In genomic region chr14:55645845-55646832, GRCh38 we compare ENCODE assay signal across 25 cellular contexts.
A peak's percentile ranks its signal among the peaks of the same experiment; 100 is the strongest.
DNase-seq lines count a peak whose midpoint lies in the region; ATAC-seq and TF ChIP-seq lines count a peak whose summit lies in the region.
"Had no signal": no experiment of that assay in that cellular context is flagged by ENCODE, and none has a peak within 500 bp of the region (broad histone marks: within the 10 kb centered on the region; RNA-seq: fewer than 3 reads in every experiment).

No MANE protein-coding gene starts in this region.

- H3K4me3 Mint-ChIP-seq in CD8-positive, alpha-beta T cell, result no peak overlapping the region
- H3K4me3 Mint-ChIP-seq in endothelial cell (ENCODE audit: unreplicated experiment), result no peak overlapping the region
- H3K4me3 Mint-ChIP-seq: activated naive CD8-positive, alpha-beta T cell treated with anti-CD3 and anti-CD28 coated beads, Interleukin-2, amount 10 ng/mL, durations not matched to agents 7 days and 5 days; IgD-negative memory B cell had no signal

- ATAC-seq in CD8-positive, alpha-beta T cell, result no peak
- ATAC-seq in gastrocnemius medialis (peak; percentile 70 to 93), heart right ventricle (no peak), GM21447 (IDR thresholded peaks at IDR 0.05; ENCODE audit: unreplicated experiment) (no peak)

- WGBS in heart right ventricle, 2 donors, result 92 to 97% methylated on average over 2 of the region's 2 CpGs

- no peak for TF ChIP-seq POLR2A in gastrocnemius medialis (IDR thresholded peaks at IDR 0.05)

- DNase-seq in CD8-positive, alpha-beta T cell, result no peak
- DNase-seq in SK-N-MC (ENCODE audit: low read depth, low spot score), result no peak
- DNase-seq in endothelial cell (ENCODE audit: low spot score), result no peak
- no peak for DNase-seq in gastrocnemius medialis
- DNase-seq in foreskin fibroblast, result no peak
- DNase-seq in heart right ventricle, result no peak
- DNase-seq in NCI-H82 treated with DMSO at 0.1 percent for 48 hours (lab: John Stamatoyannopoulos, UW; ENCODE audit: unreplicated experiment), result no peak
- DNase-seq: activated CD4-positive, alpha-beta T cell treated with anti-CD3 and anti-CD28 coated beads, Interleukin-2, amount 50 U/mL, for 4 hours; activated CD8-positive, alpha-beta memory T cell treated with anti-CD3 and anti-CD28 coated beads, Interleukin-2, amount 50 U/mL, for 48 hours; activated effector memory CD4-positive, alpha-beta T cell treated with Interleukin-2 at 50 U/mL for 16 hours; activated naive CD8-positive, alpha-beta T cell treated with anti-CD3 and anti-CD28 coated beads, Interleukin-2, amount 10 ng/mL, durations not matched to agents 7 days and 5 days; cortex of kidney; effector memory CD4-positive, alpha-beta T cell; erythroblast; HCEC 1CT; left ventricle myocardium inferior; mesenchymal stem cell; NCI-H510A; stimulated activated CD4-positive, alpha-beta T cell treated with anti-CD3 and anti-CD28 coated beads, Interleukin-15, amount 100 ng/mL, for 24 hours; stimulated activated naive CD4-positive, alpha-beta T cell treated with Interleukin-2 at 50 U/mL for 16 hours; upper lobe of right lung had no signal

- H3K4me3 ChIP-seq in CD8-positive, alpha-beta T cell (ENCODE audit: low read depth, low read length), result no peak overlapping the region
- no peak overlapping the region for H3K4me3 ChIP-seq in SK-N-MC
- no peak overlapping the region for H3K4me3 ChIP-seq in gastrocnemius medialis
- H3K4me3 ChIP-seq in foreskin fibroblast (ENCODE audit: low read depth in 1 of 2, low read length in 2 of 2), result no peak overlapping the region
- H3K4me3 ChIP-seq in heart right ventricle, result no peak overlapping the region
- H3K4me3 ChIP-seq: left ventricle myocardium inferior, suprapubic skin, upper lobe of right lung had no signal

- H3K9ac ChIP-seq in SK-N-MC (ENCODE audit: insufficient read length), result no peak overlapping the region

- H3K36me3 Mint-ChIP-seq in CD8-positive, alpha-beta T cell, result peaks cover 65% of the 10 kb centered on the region
- H3K36me3 Mint-ChIP-seq in endothelial cell (ENCODE audit: low read depth, unreplicated experiment), result peaks cover 29% of the 10 kb centered on the region

- in situ Hi-C loops in gastrocnemius medialis (cut with MboI; ENCODE audit: low sequenced_read_pairs in 4 of 4), result no loop called here

- H3K27me3 ChIP-seq in CD8-positive, alpha-beta T cell (ENCODE audit: insufficient read depth, low read length), result no peaks in the 10 kb centered on the region
- no peaks in the 10 kb centered on the region for H3K27me3 ChIP-seq in gastrocnemius medialis
- no peaks in the 10 kb centered on the region for H3K27me3 ChIP-seq in heart right ventricle
- H3K27me3 ChIP-seq: suprapubic skin, upper lobe of right lung had no signal

- H3K9me3 ChIP-seq in CD8-positive, alpha-beta T cell (ENCODE audit: low read length), result no peaks in the 10 kb centered on the region
- H3K9me3 ChIP-seq in SK-N-MC (ENCODE audit: low read depth, low read length), result no peaks in the 10 kb centered on the region
- no peaks in the 10 kb centered on the region for H3K9me3 ChIP-seq in gastrocnemius medialis
- H3K9me3 ChIP-seq in heart right ventricle, result no peaks in the 10 kb centered on the region
- H3K9me3 ChIP-seq: left ventricle myocardium inferior, suprapubic skin, upper lobe of right lung had no signal

- no peak for TF ChIP-seq CTCF in CD8-positive, alpha-beta T cell (IDR thresholded peaks at IDR 0.05)
- TF ChIP-seq CTCF in endothelial cell (IDR thresholded peaks at IDR 0.05; ENCODE audit: unreplicated experiment), result no peak
- no peak for TF ChIP-seq CTCF in gastrocnemius medialis (IDR thresholded peaks at IDR 0.05 in 4 of 5, conservative IDR thresholded peaks at IDR 0.05 in 1 of 5)
- no peak for TF ChIP-seq CTCF in foreskin fibroblast (IDR thresholded peaks at IDR 0.05; ENCODE audit: low read depth, low read length)
- no peak for TF ChIP-seq CTCF in heart right ventricle (IDR thresholded peaks at IDR 0.05)

- peaks cover 5% of the 10 kb centered on the region for H3K4me1 Mint-ChIP-seq in CD8-positive, alpha-beta T cell (ENCODE audit: low read depth)
- peaks cover 12% of the 10 kb centered on the region for H3K4me1 Mint-ChIP-seq in endothelial cell (ENCODE audit: unreplicated experiment)

- no peaks in the 10 kb centered on the region for H3K4me1 ChIP-seq in CD8-positive, alpha-beta T cell (ENCODE audit: insufficient read depth, low read length)
- peaks cover 36 to 37% of the 10 kb centered on the region in 2 donors for H3K4me1 ChIP-seq in gastrocnemius medialis
- H3K4me1 ChIP-seq in heart right ventricle, result peaks cover 0 to 30% (median 8%) of the 10 kb centered on the region in 9 donors
- H3K4me1 ChIP-seq: suprapubic skin, upper lobe of right lung had no signal

- peaks cover 23% of the 10 kb centered on the region for H3K36me3 ChIP-seq in CD8-positive, alpha-beta T cell (ENCODE audit: insufficient read depth, low read length)
- H3K36me3 ChIP-seq in SK-N-MC (ENCODE audit: insufficient read depth, low read length), result peaks cover 72% of the 10 kb centered on the region
- peaks cover 0 to 43% of the 10 kb centered on the region in 2 donors for H3K36me3 ChIP-seq in gastrocnemius medialis
- peaks cover 0 to 91% (median 34%) of the 10 kb centered on the region in 9 donors for H3K36me3 ChIP-seq in heart right ventricle

- intact Hi-C loops in CD8-positive, alpha-beta T cell (cut with DNase I, micrococcal nuclease), result no loop called here
- intact Hi-C loops in gastrocnemius medialis (cut with DNase I; ENCODE audit: low total_unique reads), result loop anchor here (2.0 kb wide), 1 partner anchor 35 kb away; no protein-coding TSS in a partner anchor
- intact Hi-C loops in heart right ventricle (cut with DNase I), result loop anchor here in 2 of 10 donors (10.0 kb wide), 2 partner anchors 61 to 201 kb away; partner anchors contain the start of genes KTN1 (in 1 of the 2) and TBPL2 (in 1 of the 2)

- no peaks in the 10 kb centered on the region for H3K27me3 Mint-ChIP-seq in CD8-positive, alpha-beta T cell (ENCODE audit: low read depth)
- H3K27me3 Mint-ChIP-seq in endothelial cell (ENCODE audit: unreplicated experiment), result no peaks in the 10 kb centered on the region
- H3K27me3 Mint-ChIP-seq: activated naive CD8-positive, alpha-beta T cell treated with anti-CD3 and anti-CD28 coated beads, Interleukin-2, amount 10 ng/mL, durations not matched to agents 7 days and 5 days; IgD-negative memory B cell had no signal

- H3K27ac Mint-ChIP-seq in CD8-positive, alpha-beta T cell, result peak overlapping the region; percentile 14
- H3K27ac Mint-ChIP-seq in endothelial cell (ENCODE audit: unreplicated experiment), result peak overlapping the region; percentile 3
- H3K27ac Mint-ChIP-seq: activated naive CD8-positive, alpha-beta T cell treated with anti-CD3 and anti-CD28 coated beads, Interleukin-2, amount 10 ng/mL, durations not matched to agents 7 days and 5 days; IgD-negative memory B cell had no signal

- POLR2A ChIA-PET in CD8-positive, alpha-beta T cell (lab: Charles Lee), result no interaction called here

- CTCF ChIA-PET in CD8-positive, alpha-beta T cell (lab: Charles Lee), result no interaction called here

- no peak overlapping the region for H3K27ac ChIP-seq in CD8-positive, alpha-beta T cell (ENCODE audit: low read depth, low read length)
- H3K27ac ChIP-seq in SK-N-MC (0 out of 2 replicates have a peak overlapping the region, but pooled peaks have one; percentile 8), gastrocnemius medialis (peak overlapping the region; percentile 67 to 75 (median 73)), heart right ventricle (no peak overlapping the region)
- H3K27ac ChIP-seq: left ventricle myocardium inferior, RWPE1, suprapubic skin, upper lobe of right lung had no signal

- no peaks in the 10 kb centered on the region for H3K9me3 Mint-ChIP-seq in CD8-positive, alpha-beta T cell
- H3K9me3 Mint-ChIP-seq in endothelial cell (ENCODE audit: unreplicated experiment), result no peaks in the 10 kb centered on the region
- H3K9me3 Mint-ChIP-seq: activated naive CD8-positive, alpha-beta T cell treated with anti-CD3 and anti-CD28 coated beads, Interleukin-2, amount 10 ng/mL, durations not matched to agents 7 days and 5 days; IgD-negative memory B cell had no signal

Comparison
In these comparisons a context has a peak if more than half of its experiments do, and no peak if none do; other contexts are left out.
1. ATAC-seq: peak in gastrocnemius medialis (2 of 2); none in CD8-positive, alpha-beta T cell (single experiment), heart right ventricle (0 of 8) and GM21447 (single experiment).
2. H3K27ac ChIP-seq: peak in SK-N-MC (single experiment) and gastrocnemius medialis (4 of 4); none in CD8-positive, alpha-beta T cell (single experiment) and heart right ventricle (0 of 10).